8 cellular contexts compared by ENCODE assay signal in the genomic region with DNA sequence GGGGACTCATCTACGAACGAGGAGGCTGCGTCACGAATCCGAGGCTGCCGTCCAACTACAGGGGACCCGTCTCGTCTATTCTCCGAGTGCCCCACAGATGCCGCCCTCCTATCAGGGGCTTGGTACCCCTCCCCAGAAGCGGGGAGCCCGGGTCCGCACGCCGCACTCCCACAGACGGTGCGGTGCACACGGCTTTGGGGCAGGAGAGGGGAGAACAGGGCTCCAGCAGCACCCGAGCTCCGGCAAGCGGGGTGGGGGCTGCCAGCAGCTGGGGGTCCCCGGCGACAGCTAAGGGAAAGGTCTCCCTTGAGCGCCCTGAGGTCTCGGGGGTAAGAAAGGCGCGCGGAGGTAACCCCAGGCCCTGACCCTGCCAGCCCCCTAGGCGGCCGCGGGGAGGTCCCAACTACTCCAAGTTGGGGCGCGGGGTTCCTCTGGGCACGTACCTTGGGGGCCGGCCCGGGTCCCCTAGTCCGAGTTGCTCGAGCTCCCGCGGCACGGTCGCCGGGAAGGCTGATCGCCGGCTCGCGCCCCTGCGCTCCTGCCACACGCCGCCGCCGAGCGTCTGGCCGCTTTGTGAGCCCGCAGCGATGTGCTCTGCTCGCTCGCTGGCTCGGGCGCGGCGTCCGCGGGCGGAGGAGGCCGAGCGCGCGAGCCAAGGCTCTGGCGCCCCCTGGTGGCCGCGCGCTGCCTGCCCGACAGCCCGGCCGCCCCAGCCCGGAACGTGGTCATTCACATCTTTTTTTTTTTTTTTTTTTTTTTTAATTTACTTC. TPM values are rescaled to one million over a fixed set of nuclear protein-coding genes. Genes with fewer than 3 reads are reported as not detected.
DNase-seq lines count a peak whose midpoint lies in the region; ATAC-seq, FAIRE-seq and TF ChIP-seq lines count a peak whose summit lies in the region.

A gene (minus strand): TSS at position 591 of the 770 bp plus-strand sequence.

- under 1% methylated on average over 38 of the region's 78 CpGs for WGBS in SK-N-SH (ENCODE audit: low lambda C conversion rate)

- DNase-seq in EH (ENCODE audit: low read depth) (peak; percentile 82), KBM-7 (peak; percentile 60), SK-N-SH (peak; percentile 94), amniotic epithelial cell (ENCODE audit: low read depth) (peak; percentile 39), left cardiac atrium (peak; percentile 82), progenitor cell of endocrine pancreas (ENCODE audit: low spot score, unreplicated experiment) (peak; percentile 78), urothelium cell line (ENCODE audit: low spot score) (peak; percentile 88)

- H4K20me1 ChIP-seq in SK-N-SH (ENCODE audit: insufficient read depth) = no peaks in the 10 kb centered on the region

- H3K9me3 ChIP-seq in SK-N-SH = no peaks in the 10 kb centered on the region

- CTCF ChIA-PET in SK-N-SH (lab: Yijun Ruan, JAX) = interaction anchor here (0.6 to 4.6 kb wide), 43 partner anchors 8 to 696 kb away, joined by 3 to 140 read pairs (median 4); no protein-coding TSS in a partner anchor

- H3K9me3 Mint-ChIP-seq in progenitor cell of endocrine pancreas (ENCODE audit: low read depth) = no peaks in the 10 kb centered on the region

- H3K4me3 ChIP-seq in SK-N-SH (ENCODE audit: low read depth in 2 of 2, low read length in 1 of 2) = peak within 1 kb of the TSS; percentile 54 to 77

- H3K27me3 ChIP-seq in SK-N-SH (ENCODE audit: insufficient read depth) = no peaks in the 10 kb centered on the region

- POLR2A ChIA-PET in SK-N-SH (lab: Yijun Ruan, JAX) = no interaction called here

- ATAC-seq in GM21619 (IDR thresholded peaks at IDR 0.05; ENCODE audit: unreplicated experiment) (peak; percentile 86), left cardiac atrium (peak; percentile 92 to 94)

- H3K36me3 Mint-ChIP-seq in progenitor cell of endocrine pancreas (ENCODE audit: insufficient read depth) = no peaks in the 10 kb centered on the region

- H3K4me3 Mint-ChIP-seq in progenitor cell of endocrine pancreas (ENCODE audit: low read depth) = peak within 1 kb of the TSS; percentile 70

- intact Hi-C loops in left cardiac atrium (cut with DNase I) = loop anchor here (5.0 to 10.0 kb wide), 3 partner anchors 152 to 414 kb away; no protein-coding TSS in a partner anchor

- H3K4me1 ChIP-seq in SK-N-SH (ENCODE audit: control insufficient read depth in 1 of 2, insufficient read depth in 2 of 2, low read depth in 1 of 2, low read length in 1 of 2) = peaks cover 6% of the 10 kb centered on the region in 2 experiments; a peak in 2 of 4 replicates

- peaks cover 14% of the 10 kb centered on the region for H3K4me1 Mint-ChIP-seq in progenitor cell of endocrine pancreas (ENCODE audit: low read depth)

- TF ChIP-seq RAD21 in SK-N-SH (IDR thresholded peaks at IDR 0.05; ENCODE audit: low read length) = peak; percentile 81

- H3K9ac ChIP-seq in SK-N-SH = peak within 1 kb of the TSS; percentile 67

- TF ChIP-seq CTCF in SK-N-SH (IDR thresholded peaks at IDR 0.05) (peak; percentile 62), progenitor cell of endocrine pancreas (IDR thresholded peaks at IDR 0.05; ENCODE audit: unreplicated experiment) (peak; percentile 72)

- FAIRE-seq in urothelium cell line (lab: Jason Lieb, UNC) = no peak

- H3K4me2 ChIP-seq in SK-N-SH = peak within 1 kb of the TSS; percentile 81

- H3K27me3 Mint-ChIP-seq in progenitor cell of endocrine pancreas = peaks cover 34% of the 10 kb centered on the region

- 0 out of 4 replicates have a peak, but pooled peaks of 1 of the 2 experiments have one; percentile 11 for TF ChIP-seq EP300 in SK-N-SH (IDR thresholded peaks at IDR 0.05; ENCODE audit: borderline replicate concordance in 1 of 2, low read depth in 1 of 2, low read length in 1 of 2)

- no peak within 1 kb of the TSS for H3K27ac Mint-ChIP-seq in progenitor cell of endocrine pancreas

- no peaks in the 10 kb centered on the region for H3K36me3 ChIP-seq in SK-N-SH (replicated peaks in 1 of 2; ENCODE audit: control insufficient read depth in 1 of 2, insufficient read depth in 2 of 2, low read length in 1 of 2)

- peak within 1 kb of the TSS in 1 of 2 experiments; percentile 55; a peak in 1 of 4 replicates for H3K27ac ChIP-seq in SK-N-SH (ENCODE audit: low read depth in 2 of 2, low read length in 1 of 2)

- in situ Hi-C loops in KBM-7 (cut with MboI; ENCODE audit: low pct_unique_long_range_greater_than_20kb, low sequenced_read_pairs) = no loop called here

- peaks cover 6% of the 10 kb centered on the region for H3F3A ChIP-seq in SK-N-SH (replicated peaks; ENCODE audit: insufficient read depth)

- peaks cover 50% of the 10 kb centered on the region for H3K79me2 ChIP-seq in SK-N-SH (ENCODE audit: insufficient read depth)

- peak within 1 kb of the TSS; percentile 80 for H2AFZ ChIP-seq in SK-N-SH (ENCODE audit: low read depth)

- no peaks in the 10 kb centered on the region for H3K9me2 ChIP-seq in SK-N-SH

TF ChIP-seq in SK-N-SH, 30 proteins besides CTCF, POLR2A, EP300 and RAD21 (continues in another document):
- TF ChIP-seq NFIC (IDR thresholded peaks at IDR 0.05; ENCODE audit: borderline replicate concordance) = no peak
- no peak for TF ChIP-seq FOSL2 (IDR thresholded peaks at IDR 0.05; ENCODE audit: borderline replicate concordance, low read depth)
- no peak for TF ChIP-seq MEF2A (IDR thresholded peaks at IDR 0.05; ENCODE audit: borderline replicate concordance, low read depth)
- TF ChIP-seq GATA2 (CRISPR knock-in tag; IDR thresholded peaks at IDR 0.05) = no peak
- TF ChIP-seq CHD2 (IDR thresholded peaks at IDR 0.05; ENCODE audit: low read length, partially characterized antibody) = peak; percentile 8
- peak; percentile 36; the same call in 1 of the 2 replicates for TF ChIP-seq MXI1 (IDR thresholded peaks at IDR 0.05; ENCODE audit: low read depth, low read length)
- no peak for TF ChIP-seq ELF1 (IDR thresholded peaks at IDR 0.05)
- TF ChIP-seq GABPA (IDR thresholded peaks at IDR 0.05; ENCODE audit: low read depth) = no peak
- no peak for TF ChIP-seq RXRA (IDR thresholded peaks at IDR 0.05; ENCODE audit: borderline replicate concordance, low read depth)
- no peak for TF ChIP-seq SIN3A (IDR thresholded peaks at IDR 0.05; ENCODE audit: borderline replicate concordance, low read depth, low read length)
- TF ChIP-seq, protein P1, sequence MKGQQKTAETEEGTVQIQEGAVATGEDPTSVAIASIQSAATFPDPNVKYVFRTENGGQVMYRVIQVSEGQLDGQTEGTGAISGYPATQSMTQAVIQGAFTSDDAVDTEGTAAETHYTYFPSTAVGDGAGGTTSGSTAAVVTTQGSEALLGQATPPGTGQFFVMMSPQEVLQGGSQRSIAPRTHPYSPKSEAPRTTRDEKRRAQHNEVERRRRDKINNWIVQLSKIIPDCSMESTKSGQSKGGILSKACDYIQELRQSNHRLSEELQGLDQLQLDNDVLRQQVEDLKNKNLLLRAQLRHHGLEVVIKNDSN (IDR thresholded peaks at IDR 0.05; ENCODE audit: borderline replicate concordance, low read depth) = no peak
- no peak for TF ChIP-seq FOXM1 (IDR thresholded peaks at IDR 0.05; ENCODE audit: low read depth)
- TF ChIP-seq, protein P2, sequence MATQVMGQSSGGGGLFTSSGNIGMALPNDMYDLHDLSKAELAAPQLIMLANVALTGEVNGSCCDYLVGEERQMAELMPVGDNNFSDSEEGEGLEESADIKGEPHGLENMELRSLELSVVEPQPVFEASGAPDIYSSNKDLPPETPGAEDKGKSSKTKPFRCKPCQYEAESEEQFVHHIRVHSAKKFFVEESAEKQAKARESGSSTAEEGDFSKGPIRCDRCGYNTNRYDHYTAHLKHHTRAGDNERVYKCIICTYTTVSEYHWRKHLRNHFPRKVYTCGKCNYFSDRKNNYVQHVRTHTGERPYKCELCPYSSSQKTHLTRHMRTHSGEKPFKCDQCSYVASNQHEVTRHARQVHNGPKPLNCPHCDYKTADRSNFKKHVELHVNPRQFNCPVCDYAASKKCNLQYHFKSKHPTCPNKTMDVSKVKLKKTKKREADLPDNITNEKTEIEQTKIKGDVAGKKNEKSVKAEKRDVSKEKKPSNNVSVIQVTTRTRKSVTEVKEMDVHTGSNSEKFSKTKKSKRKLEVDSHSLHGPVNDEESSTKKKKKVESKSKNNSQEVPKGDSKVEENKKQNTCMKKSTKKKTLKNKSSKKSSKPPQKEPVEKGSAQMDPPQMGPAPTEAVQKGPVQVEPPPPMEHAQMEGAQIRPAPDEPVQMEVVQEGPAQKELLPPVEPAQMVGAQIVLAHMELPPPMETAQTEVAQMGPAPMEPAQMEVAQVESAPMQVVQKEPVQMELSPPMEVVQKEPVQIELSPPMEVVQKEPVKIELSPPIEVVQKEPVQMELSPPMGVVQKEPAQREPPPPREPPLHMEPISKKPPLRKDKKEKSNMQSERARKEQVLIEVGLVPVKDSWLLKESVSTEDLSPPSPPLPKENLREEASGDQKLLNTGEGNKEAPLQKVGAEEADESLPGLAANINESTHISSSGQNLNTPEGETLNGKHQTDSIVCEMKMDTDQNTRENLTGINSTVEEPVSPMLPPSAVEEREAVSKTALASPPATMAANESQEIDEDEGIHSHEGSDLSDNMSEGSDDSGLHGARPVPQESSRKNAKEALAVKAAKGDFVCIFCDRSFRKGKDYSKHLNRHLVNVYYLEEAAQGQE (IDR thresholded peaks at IDR 0.05; ENCODE audit: low read depth, low read length) = no peak
- TF ChIP-seq, protein P3, sequence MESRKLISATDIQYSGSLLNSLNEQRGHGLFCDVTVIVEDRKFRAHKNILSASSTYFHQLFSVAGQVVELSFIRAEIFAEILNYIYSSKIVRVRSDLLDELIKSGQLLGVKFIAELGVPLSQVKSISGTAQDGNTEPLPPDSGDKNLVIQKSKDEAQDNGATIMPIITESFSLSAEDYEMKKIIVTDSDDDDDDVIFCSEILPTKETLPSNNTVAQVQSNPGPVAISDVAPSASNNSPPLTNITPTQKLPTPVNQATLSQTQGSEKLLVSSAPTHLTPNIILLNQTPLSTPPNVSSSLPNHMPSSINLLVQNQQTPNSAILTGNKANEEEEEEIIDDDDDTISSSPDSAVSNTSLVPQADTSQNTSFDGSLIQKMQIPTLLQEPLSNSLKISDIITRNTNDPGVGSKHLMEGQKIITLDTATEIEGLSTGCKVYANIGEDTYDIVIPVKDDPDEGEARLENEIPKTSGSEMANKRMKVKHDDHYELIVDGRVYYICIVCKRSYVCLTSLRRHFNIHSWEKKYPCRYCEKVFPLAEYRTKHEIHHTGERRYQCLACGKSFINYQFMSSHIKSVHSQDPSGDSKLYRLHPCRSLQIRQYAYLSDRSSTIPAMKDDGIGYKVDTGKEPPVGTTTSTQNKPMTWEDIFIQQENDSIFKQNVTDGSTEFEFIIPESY (IDR thresholded peaks at IDR 0.05; ENCODE audit: borderline replicate concordance, low read depth) = no peak
- no peak for TF ChIP-seq NRF1 (IDR thresholded peaks at IDR 0.05; ENCODE audit: low read depth, low read length)

RNA-seq across cellular contexts. Expression of the gene that starts here (rescaled TPM):
- 9.1 and 11.3 TPM in 2 replicates for polyA plus RNA-seq in SK-N-SH (2012; rRNA removed)
- polyA plus RNA-seq in SK-N-SH (2012; cell fraction: cytosol; rRNA removed) = 12.0 and 15.4 TPM in 2 replicates
- polyA plus RNA-seq in SK-N-SH (2012; cell fraction: nucleus; rRNA removed) = 4.8 and 8.7 TPM in 2 replicates
- total RNA-seq in left cardiac atrium (100 to 1,000 TPM in 1 of 2 donors, 10 to 100 TPM in 1; 75.0 to 213 TPM), progenitor cell of endocrine pancreas (32.9 and 41.4 TPM in 2 replicates)

Comparison
In these comparisons a context has a peak if more than half of its experiments do, and no peak if none do; other contexts are left out.
1. DNase-seq: peak in every context shown above with its lines; median percentile 94 in SK-N-SH; 88 in urothelium cell line; 82 in EH; 82 in left cardiac atrium; 78 in progenitor cell of endocrine pancreas; 60 in KBM-7; 39 in amniotic epithelial cell.